20 cellular contexts compared by ENCODE assay signal in the genomic region with DNA sequence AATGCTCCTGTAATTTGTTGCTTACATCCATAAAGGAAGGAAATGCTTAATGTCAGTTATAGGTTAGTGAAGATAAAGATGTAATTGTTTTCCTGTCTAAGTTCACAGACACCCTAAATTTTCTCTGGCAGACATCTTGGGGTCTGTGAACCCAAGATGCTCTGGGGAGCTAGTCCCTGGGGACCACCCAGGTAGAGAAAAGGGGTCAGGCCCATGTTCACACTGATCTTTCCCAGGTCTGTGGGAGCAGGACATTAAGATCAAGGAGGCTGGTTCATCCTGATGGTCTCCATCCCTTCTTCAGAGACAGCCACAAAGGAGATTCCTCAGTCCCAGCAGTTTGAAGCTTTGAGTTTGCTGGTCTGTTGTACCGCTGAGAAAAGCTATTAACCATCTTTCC.
DNase-seq lines count a peak whose midpoint lies in the region; ATAC-seq and TF ChIP-seq lines count a peak whose summit lies in the region.
"Had no signal": no experiment of that assay in that cellular context is flagged by ENCODE, and none has a peak within 500 bp of the region (broad histone marks: within the 10 kb centered on the region; RNA-seq: fewer than 3 reads in every experiment).

No MANE protein-coding gene starts in this region.

- peak overlapping the region; percentile 82 for H3K27ac Mint-ChIP-seq in activated T-cell treated with anti-CD3 and anti-CD28 coated beads, Interleukin-2, amount 50 U/mL, for 24 hours
- H3K27ac Mint-ChIP-seq in endodermal cell: peak overlapping the region; percentile 93
- H3K27ac Mint-ChIP-seq in stimulated activated effector memory CD8-positive, alpha-beta T cell treated with anti-CD3 and anti-CD28 coated beads, Interleukin-12 subunit alpha, Interleukin-12 subunit beta, amount 100 ng/mL, for 72 hours: peak overlapping the region; percentile 82

- H3K4me1 Mint-ChIP-seq in activated T-cell treated with anti-CD3 and anti-CD28 coated beads, Interleukin-2, amount 50 U/mL, for 24 hours (ENCODE audit: low read depth): peaks cover 59% of the 10 kb centered on the region
- peaks cover 26% of the 10 kb centered on the region for H3K4me1 Mint-ChIP-seq in activated T-cell treated with anti-CD3 and anti-CD28 coated beads, Interleukin-2, amount 50 U/mL, for 4 hours (ENCODE audit: low read depth)
- peaks cover 53% of the 10 kb centered on the region for H3K4me1 Mint-ChIP-seq in endodermal cell
- peaks cover 36% of the 10 kb centered on the region for H3K4me1 Mint-ChIP-seq in stimulated activated effector memory CD8-positive, alpha-beta T cell treated with anti-CD3 and anti-CD28 coated beads, Interleukin-12 subunit alpha, Interleukin-12 subunit beta, amount 100 ng/mL, for 72 hours

- intact Hi-C loops in posterior cingulate gyrus (cut with DNase I): no loop called here

- no peak overlapping the region for H3K4me3 Mint-ChIP-seq in activated T-cell treated with anti-CD3 and anti-CD28 coated beads, Interleukin-2, amount 50 U/mL, for 24 hours
- H3K4me3 Mint-ChIP-seq in activated T-cell treated with anti-CD3 and anti-CD28 coated beads, Interleukin-2, amount 50 U/mL, for 4 hours: no peak overlapping the region
- H3K4me3 Mint-ChIP-seq in endodermal cell: no peak overlapping the region
- no peak overlapping the region for H3K4me3 Mint-ChIP-seq in stimulated activated effector memory CD8-positive, alpha-beta T cell treated with anti-CD3 and anti-CD28 coated beads, Interleukin-12 subunit alpha, Interleukin-12 subunit beta, amount 100 ng/mL, for 72 hours

- H3K9me3 ChIP-seq in OCI-LY3 (ENCODE audit: insufficient read depth, low read length): no peaks in the 10 kb centered on the region
- H3K9me3 ChIP-seq in endodermal cell (ENCODE audit: control insufficient read depth, low read length): no peaks in the 10 kb centered on the region
- H3K9me3 ChIP-seq: A549, BLaER1, body of pancreas, esophagus muscularis mucosa, stomach, tibial nerve had no signal

- no peaks in the 10 kb centered on the region for H3K79me2 ChIP-seq in OCI-LY3 (ENCODE audit: low read length)

- H3K9ac ChIP-seq in OCI-LY3 (ENCODE audit: low read length) (peak overlapping the region; percentile 26; the same call in 1 of the 2 replicates), endodermal cell (ENCODE audit: extremely low read depth, low read length, poor library complexity, severe bottlenecking) (no peak overlapping the region)
- H3K9ac ChIP-seq: BLaER1 had no signal

- H2AFZ ChIP-seq in OCI-LY3 (ENCODE audit: low read depth, low read length): no peak overlapping the region; the same call in 1 of the 2 replicates

- no peaks in the 10 kb centered on the region for H4K20me1 ChIP-seq in OCI-LY3 (ENCODE audit: insufficient read depth, low read length)
- H4K20me1 ChIP-seq: BLaER1 had no signal

- H3K27ac ChIP-seq in OCI-LY3 (ENCODE audit: low read length) (peak overlapping the region; percentile 64; the same call in 1 of the 2 replicates), endodermal cell (ENCODE audit: low read depth, low read length) (no peak overlapping the region)
- H3K27ac ChIP-seq: A549, BLaER1, esophagus muscularis mucosa, RWPE1, stomach, tibial nerve had no signal

- H3K4me1 ChIP-seq in OCI-LY3 (ENCODE audit: low read length) (peaks cover 65% of the 10 kb centered on the region), endodermal cell (ENCODE audit: control insufficient read depth, insufficient read depth, low read length) (peaks cover 7% of the 10 kb centered on the region)
- H3K4me1 ChIP-seq: BLaER1 had no signal

- H3K9me3 Mint-ChIP-seq in activated T-cell treated with anti-CD3 and anti-CD28 coated beads, Interleukin-2, amount 50 U/mL, for 24 hours: no peaks in the 10 kb centered on the region
- no peaks in the 10 kb centered on the region for H3K9me3 Mint-ChIP-seq in activated T-cell treated with anti-CD3 and anti-CD28 coated beads, Interleukin-2, amount 50 U/mL, for 4 hours
- no peaks in the 10 kb centered on the region for H3K9me3 Mint-ChIP-seq in endodermal cell
- no peaks in the 10 kb centered on the region for H3K9me3 Mint-ChIP-seq in stimulated activated effector memory CD8-positive, alpha-beta T cell treated with anti-CD3 and anti-CD28 coated beads, Interleukin-12 subunit alpha, Interleukin-12 subunit beta, amount 100 ng/mL, for 72 hours

- no peaks in the 10 kb centered on the region for H3K27me3 ChIP-seq in OCI-LY3 (ENCODE audit: low read depth, low read length)
- no peaks in the 10 kb centered on the region for H3K27me3 ChIP-seq in endodermal cell (ENCODE audit: control insufficient read depth, insufficient read depth, low read length, poor library complexity, severe bottlenecking)
- H3K27me3 ChIP-seq: BLaER1, body of pancreas, esophagus muscularis mucosa, stomach, tibial nerve had no signal

- no peak overlapping the region for H3K4me3 ChIP-seq in OCI-LY3 (ENCODE audit: low read length)
- H3K4me3 ChIP-seq in endodermal cell (ENCODE audit: low read length): no peak overlapping the region
- H3K4me3 ChIP-seq: A549, BLaER1, body of pancreas, esophagus muscularis mucosa, stomach, tibial nerve had no signal

- H3K27me3 Mint-ChIP-seq in activated T-cell treated with anti-CD3 and anti-CD28 coated beads, Interleukin-2, amount 50 U/mL, for 24 hours: no peaks in the 10 kb centered on the region
- H3K27me3 Mint-ChIP-seq in activated T-cell treated with anti-CD3 and anti-CD28 coated beads, Interleukin-2, amount 50 U/mL, for 4 hours (ENCODE audit: low read depth): no peaks in the 10 kb centered on the region
- H3K27me3 Mint-ChIP-seq in endodermal cell (ENCODE audit: insufficient read depth): no peaks in the 10 kb centered on the region

- H3K4me2 ChIP-seq in OCI-LY3 (ENCODE audit: low read length): peak overlapping the region; percentile 47; the same call in 1 of the 2 replicates
- H3K4me2 ChIP-seq: A549, BLaER1 had no signal

- TF ChIP-seq CTCF in OCI-LY3 (IDR thresholded peaks at IDR 0.05; ENCODE audit: low read depth, low read length): no peak
- TF ChIP-seq CTCF in endodermal cell (conservative IDR thresholded peaks at IDR 0.05): no peak

- WGBS in endodermal cell (ENCODE audit: insufficient coverage in 1 of 2, insufficient read length in 1 of 2), 2 experiments: 74 to 75% methylated on average over 1 of the region's 1 CpG

- H3K36me3 Mint-ChIP-seq in activated T-cell treated with anti-CD3 and anti-CD28 coated beads, Interleukin-2, amount 50 U/mL, for 24 hours (ENCODE audit: low read depth): peaks cover 49% of the 10 kb centered on the region
- peaks cover 33% of the 10 kb centered on the region for H3K36me3 Mint-ChIP-seq in activated T-cell treated with anti-CD3 and anti-CD28 coated beads, Interleukin-2, amount 50 U/mL, for 4 hours (ENCODE audit: insufficient read depth)
- peaks cover 12% of the 10 kb centered on the region for H3K36me3 Mint-ChIP-seq in endodermal cell (ENCODE audit: low read depth)
- H3K36me3 Mint-ChIP-seq in stimulated activated effector memory CD8-positive, alpha-beta T cell treated with anti-CD3 and anti-CD28 coated beads, Interleukin-12 subunit alpha, Interleukin-12 subunit beta, amount 100 ng/mL, for 72 hours: peaks cover 29% of the 10 kb centered on the region

- ATAC-seq in activated T-cell treated with anti-CD3 and anti-CD28 coated beads, Interleukin-2, amount 50 U/mL, for 4 hours: no peak
- ATAC-seq in stimulated activated effector memory CD8-positive, alpha-beta T cell treated with anti-CD3 and anti-CD28 coated beads, Interleukin-12 subunit alpha, Interleukin-12 subunit beta, amount 100 ng/mL, for 72 hours: no peak
- ATAC-seq: A549 had no signal

- DNase-seq in activated T-cell treated with anti-CD3 and anti-CD28 coated beads, Interleukin-2, amount 50 U/mL, for 24 hours: no peak
- DNase-seq in activated T-cell treated with anti-CD3 and anti-CD28 coated beads, Interleukin-2, amount 50 U/mL, for 4 hours: no peak
- peak; percentile 61 for DNase-seq in endodermal cell
- DNase-seq in stimulated activated effector memory CD8-positive, alpha-beta T cell treated with anti-CD3 and anti-CD28 coated beads, Interleukin-12 subunit alpha, Interleukin-12 subunit beta, amount 100 ng/mL, for 72 hours (ENCODE audit: low spot score in 2 of 2): no peak
- no peak for DNase-seq in DMS153 treated with DMSO at 0.1 percent for 48 hours (lab: John Stamatoyannopoulos, UW; ENCODE audit: unreplicated experiment)
- DNase-seq in NCI-H748 treated with DMSO at 0.1 percent for 48 hours (lab: John Stamatoyannopoulos, UW): no peak
- DNase-seq in posterior cingulate gyrus: no peak
- DNase-seq: activated T-cell treated with anti-CD3 and anti-CD28 coated beads, Interleukin-2, amount 50 U/mL, for 48 hours; effector CD4-positive, alpha-beta T cell; NCI-H526; stimulated activated CD4-positive, alpha-beta T cell treated with anti-CD3 and anti-CD28 coated beads, Interleukin-4, amount 100 ng/mL, for 1 hour; stomach; T-helper 9 cell had no signal

- H3K36me3 ChIP-seq in OCI-LY3 (replicated peaks; ENCODE audit: low read depth, low read length) (no peaks in the 10 kb centered on the region), endodermal cell (ENCODE audit: control insufficient read depth, insufficient read depth, low read length) (no peaks in the 10 kb centered on the region)
